ENCODE assay signal across 1 cellular context in genomic region chr14:34994668-34995067, GRCh38.
TF ChIP-seq lines count a peak whose summit lies in the region.

No MANE protein-coding gene starts in this region.

TF ChIP-seq in GM23338, 12 proteins besides CTCF, POLR2A, EP300 and RAD21 (continued from another document):
- TF ChIP-seq REST (IDR thresholded peaks at IDR 0.05; ENCODE audit: unreplicated experiment) (no peak), JUNB (IDR thresholded peaks at IDR 0.05; ENCODE audit: unreplicated experiment) (no peak), EZH2phosphoT487 (IDR thresholded peaks at IDR 0.05; ENCODE audit: unreplicated experiment) (no peak), CREB1 (CRISPR knock-in tag; IDR thresholded peaks at IDR 0.05; ENCODE audit: low read depth) (no peak), EZH2 (IDR thresholded peaks at IDR 0.05; ENCODE audit: low read depth, unreplicated experiment) (no peak), ETS1 (IDR thresholded peaks at IDR 0.05) (no peak), ZNF331 (CRISPR knock-in tag; IDR thresholded peaks at IDR 0.05; ENCODE audit: low read depth) (no peak), ZNF462 (CRISPR knock-in tag; IDR thresholded peaks at IDR 0.05) (no peak), STAT1 (IDR thresholded peaks at IDR 0.05; ENCODE audit: unreplicated experiment) (no peak)
